In the genomic region with DNA sequence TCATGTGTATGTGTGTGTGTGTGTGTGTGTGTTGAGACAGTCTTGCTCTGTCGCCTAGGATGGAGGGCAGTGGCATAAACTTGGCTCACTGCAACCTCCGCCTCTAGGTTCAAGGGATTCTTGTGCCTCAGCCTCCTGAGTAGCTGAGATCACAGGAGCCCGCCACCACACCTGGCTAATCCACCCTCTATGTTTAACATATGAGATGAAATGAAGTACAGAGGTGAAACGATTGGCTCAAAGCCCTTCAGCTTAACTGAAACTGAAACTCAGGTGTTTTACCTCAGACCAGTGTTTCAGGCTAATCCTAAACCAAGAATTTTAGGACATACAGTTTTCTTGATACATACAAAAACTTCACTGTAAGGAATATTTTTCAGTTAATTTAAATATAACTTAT, we compare ENCODE assay signal across 20 cellular contexts.
"Had no signal": no experiment of that assay in that cellular context is flagged by ENCODE, and none has a peak within 500 bp of the region (broad histone marks: within the 10 kb centered on the region; RNA-seq: fewer than 3 reads in every experiment).

No MANE protein-coding gene starts in this region.

- DNase-seq: activated CD4-positive, alpha-beta T cell treated with anti-CD3 and anti-CD28 coated beads, Interleukin-2, amount 50 U/mL, for 1 hour; activated CD8-positive, alpha-beta memory T cell treated with anti-CD3 and anti-CD28 coated beads, Interleukin-2, amount 50 U/mL, for 48 hours; activated effector memory CD4-positive, alpha-beta T cell treated with Interleukin-2 at 50 U/mL for 16 hours; activated naive CD4-positive, alpha-beta T cell treated with anti-CD3 and anti-CD28 coated beads, Interleukin-2, amount 10 ng/mL, durations not matched to agents 7 days and 5 days; activated naive CD8-positive, alpha-beta T cell treated with anti-CD3 and anti-CD28 coated beads, Interleukin-2, amount 50 U/mL, for 24 hours; activated T-cell treated with anti-CD3 and anti-CD28 coated beads, Interleukin-2, amount 50 U/mL, for 48 hours; anterior cingulate cortex; brain microvascular endothelial cell; erythroblast; hypothalamus; islet precursor cell; left lung; occipital lobe; posterior cingulate gyrus; stimulated activated CD4-positive, alpha-beta T cell treated with anti-CD3 and anti-CD28 coated beads, Interleukin-2, amount 100 ng/mL, for 24 hours; stimulated activated naive CD8-positive, alpha-beta T cell treated with anti-CD3 and anti-CD28 coated beads, Interleukin-15, Interleukin-2, amounts not matched to agents 100 U/mL and 50 U/mL, for 24 hours; substantia nigra; T1000 had no signal

- H3K9me3 Mint-ChIP-seq: activated naive CD4-positive, alpha-beta T cell treated with anti-CD3 and anti-CD28 coated beads, Interleukin-2, amount 10 ng/mL, durations not matched to agents 7 days and 5 days; activated naive CD8-positive, alpha-beta T cell treated with anti-CD3 and anti-CD28 coated beads, Interleukin-2, amount 50 U/mL, for 24 hours; central memory CD8-positive, alpha-beta T cell had no signal

- H3K27me3 Mint-ChIP-seq: activated naive CD4-positive, alpha-beta T cell treated with anti-CD3 and anti-CD28 coated beads, Interleukin-2, amount 10 ng/mL, durations not matched to agents 7 days and 5 days; activated naive CD8-positive, alpha-beta T cell treated with anti-CD3 and anti-CD28 coated beads, Interleukin-2, amount 50 U/mL, for 24 hours; central memory CD8-positive, alpha-beta T cell had no signal

- H3K4me1 Mint-ChIP-seq: activated naive CD4-positive, alpha-beta T cell treated with anti-CD3 and anti-CD28 coated beads, Interleukin-2, amount 10 ng/mL, durations not matched to agents 7 days and 5 days; central memory CD8-positive, alpha-beta T cell had no signal

- FAIRE-seq: endometrium had no signal

- H3K27ac Mint-ChIP-seq: activated naive CD4-positive, alpha-beta T cell treated with anti-CD3 and anti-CD28 coated beads, Interleukin-2, amount 10 ng/mL, durations not matched to agents 7 days and 5 days; activated naive CD8-positive, alpha-beta T cell treated with anti-CD3 and anti-CD28 coated beads, Interleukin-2, amount 50 U/mL, for 24 hours had no signal

- H3K4me3 Mint-ChIP-seq: activated naive CD4-positive, alpha-beta T cell treated with anti-CD3 and anti-CD28 coated beads, Interleukin-2, amount 10 ng/mL, durations not matched to agents 7 days and 5 days; activated naive CD8-positive, alpha-beta T cell treated with anti-CD3 and anti-CD28 coated beads, Interleukin-2, amount 50 U/mL, for 24 hours; central memory CD8-positive, alpha-beta T cell had no signal

- ATAC-seq: activated naive CD8-positive, alpha-beta T cell treated with anti-CD3 and anti-CD28 coated beads, Interleukin-2, amount 50 U/mL, for 24 hours; left lung; stimulated activated naive CD8-positive, alpha-beta T cell treated with anti-CD3 and anti-CD28 coated beads, Interleukin-15, Interleukin-2, amounts not matched to agents 100 U/mL and 50 U/mL, for 24 hours had no signal

- H3K36me3 Mint-ChIP-seq: activated naive CD4-positive, alpha-beta T cell treated with anti-CD3 and anti-CD28 coated beads, Interleukin-2, amount 10 ng/mL, durations not matched to agents 7 days and 5 days had no signal
